ENCODE assay signal across 9 cellular contexts in the genomic region with DNA sequence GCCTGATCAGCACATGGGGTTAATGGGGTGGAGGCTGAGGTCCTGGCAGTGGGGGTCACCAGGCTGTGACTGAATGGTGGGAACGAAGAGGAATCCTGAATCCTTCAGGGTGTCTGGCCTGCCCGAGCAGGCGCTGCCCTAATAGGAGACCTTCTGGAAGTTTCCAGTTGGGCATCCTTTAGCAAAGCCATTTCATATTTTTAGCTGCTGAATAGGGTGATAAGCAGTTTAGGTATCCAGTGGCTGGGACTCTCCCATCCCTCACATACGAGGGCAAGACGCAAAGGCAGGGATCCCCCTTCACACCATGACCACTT.
DNase-seq lines count a peak whose midpoint lies in the region; ATAC-seq, FAIRE-seq and TF ChIP-seq lines count a peak whose summit lies in the region.
"Had no signal": no experiment of that assay in that cellular context is flagged by ENCODE, and none has a peak within 500 bp of the region (broad histone marks: within the 10 kb centered on the region; RNA-seq: fewer than 3 reads in every experiment).

No MANE protein-coding gene starts in this region.

- no peaks in the 10 kb centered on the region for H3K27me3 Mint-ChIP-seq in CD4-positive, alpha-beta memory T cell

- BruUV-seq in GM12878 (replicated peaks; lab: Mats Ljungman, UMichigan): no TSS peak

- in situ Hi-C loops in GM23248 (cut with MboI) (no loop called here), GM12878 (cut with MboI) (no loop called here), ACHN (cut with HindIII; ENCODE audit: low pct_ligation_motif_present, low pct_unique_long_range_greater_than_20kb, low sequenced_read_pairs) (no loop called here)

- intact Hi-C loops in CD4-positive, alpha-beta memory T cell (cut with micrococcal nuclease): no loop called here
- intact Hi-C loops in GM12878 (cut with micrococcal nuclease; ENCODE audit: unreplicated experiment): loop anchor here (10.0 kb wide), 2 partner anchors 429 to 639 kb away; a partner anchor contains a TSS

- no peaks in the 10 kb centered on the region for H3K27me3 ChIP-seq in CD4-positive, alpha-beta memory T cell (ENCODE audit: insufficient read depth, low read length)
- no peaks in the 10 kb centered on the region for H3K27me3 ChIP-seq in GM23248 (replicated peaks; ENCODE audit: insufficient read depth)
- H3K27me3 ChIP-seq in GM12878 (replicated peaks in 1 of 2; ENCODE audit: control insufficient read depth in 2 of 2, insufficient read depth in 2 of 2, low read length in 1 of 2): no peaks in the 10 kb centered on the region
- H3K27me3 ChIP-seq in osteoblast (ENCODE audit: insufficient read depth, low read length): no peaks in the 10 kb centered on the region

- H2AFZ ChIP-seq in GM23248 (peak overlapping the region; percentile 63; the same call in 1 of the 2 replicates), GM12878 (ENCODE audit: control insufficient read depth, low read depth, low read length) (peak overlapping the region; percentile 89), osteoblast (ENCODE audit: low read length) (peak overlapping the region; percentile 81)

- peak overlapping the region in 5 of 7 donors; percentile 55 to 93 (median 85) for H3K27ac Mint-ChIP-seq in CD4-positive, alpha-beta memory T cell

- no peaks in the 10 kb centered on the region for H3K36me3 ChIP-seq in CD4-positive, alpha-beta memory T cell (ENCODE audit: insufficient read depth, low read length)
- H3K36me3 ChIP-seq in GM23248 (ENCODE audit: low read depth) (no peaks in the 10 kb centered on the region), GM12878 (ENCODE audit: control insufficient read depth in 2 of 2, insufficient read depth in 2 of 2, low read length in 1 of 2) (no peaks in the 10 kb centered on the region), osteoblast (ENCODE audit: insufficient read depth, low read length) (no peaks in the 10 kb centered on the region)

- H3K4me2 ChIP-seq in GM23248 (ENCODE audit: unreplicated experiment) (peak overlapping the region; percentile 63), GM12878 (ENCODE audit: control insufficient read depth, insufficient read depth) (peak overlapping the region; percentile 84), osteoblast (ENCODE audit: insufficient read depth, low read length) (peak overlapping the region; percentile 68)

- peaks cover 19 to 45% (median 28%) of the 10 kb centered on the region in 4 donors for H3K4me1 Mint-ChIP-seq in CD4-positive, alpha-beta memory T cell

- no peaks in the 10 kb centered on the region for H3K9me2 ChIP-seq in GM23248 (ENCODE audit: insufficient read depth)

- no peaks in the 10 kb centered on the region for H3K9me3 ChIP-seq in CD4-positive, alpha-beta memory T cell (ENCODE audit: control insufficient read depth in 1 of 2, low read length in 2 of 2)
- no peaks in the 10 kb centered on the region for H3K9me3 ChIP-seq in GM23248 (ENCODE audit: low read depth)
- no peaks in the 10 kb centered on the region for H3K9me3 ChIP-seq in GM12878 (replicated peaks; ENCODE audit: control insufficient read depth, insufficient read depth, low read length)
- H3K9me3 ChIP-seq in osteoblast (ENCODE audit: low read depth, low read length): no peaks in the 10 kb centered on the region

- RAD21 ChIA-PET in GM12878 (lab: Charles Lee; ENCODE audit: unreplicated experiment): interaction anchor here (1.0 to 2.6 kb wide), 4 partner anchors 9 to 206 kb away, joined by 3 to 11 read pairs (median 4); no protein-coding TSS in a partner anchor

- H3K4me3 ChIP-seq in CD4-positive, alpha-beta memory T cell (ENCODE audit: low read length in 2 of 2): no peak overlapping the region
- no peak overlapping the region for H3K4me3 ChIP-seq in GM23248
- H3K4me3 ChIP-seq in GM12878: no peak overlapping the region
- no peak overlapping the region for H3K4me3 ChIP-seq in osteoblast (ENCODE audit: insufficient read depth, low read length)

- TF ChIP-seq CTCF in GM12878 (IDR thresholded peaks at IDR 0.05 in 2 of 3, conservative IDR thresholded peaks at IDR 0.05 in 1 of 3; ENCODE audit: control insufficient read depth in 2 of 3, extremely low read depth in 1 of 3, insufficient read depth in 1 of 3, low read depth in 3 of 3, low read length in 3 of 3) (no peak), osteoblast (IDR thresholded peaks at IDR 0.05; ENCODE audit: extremely low read depth, low read depth, low read length) (no peak)

- peak; percentile 17; the same call in 2 of the 3 replicates for ATAC-seq in GM12878
- ATAC-seq in GM19324 (IDR thresholded peaks at IDR 0.05; ENCODE audit: low FRiP score, unreplicated experiment): no peak

- H3F3A ChIP-seq in GM23248 (ENCODE audit: insufficient read depth): peaks cover 25% of the 10 kb centered on the region

- WGBS in GM23248 (ENCODE audit: low coverage in 1 of 2, low lambda C conversion rate in 2 of 2, missing lambda C conversion rate in 2 of 2), 2 experiments: 72 to 76% methylated on average over 5 of the region's 5 CpGs
- WGBS in GM12878 (ENCODE audit: insufficient coverage, insufficient replicate concordance, low lambda C conversion rate, missing lambda C conversion rate): 41% methylated on average over 5 of the region's 5 CpGs

- POLR2A ChIA-PET in CD4-positive, alpha-beta memory T cell (lab: Charles Lee; ENCODE audit: partially characterized antibody): interaction anchor here (1.4 kb wide), 1 partner anchor 18 kb away, joined by 6 read pairs; no protein-coding TSS in a partner anchor
- POLR2A ChIA-PET in GM12878 (lab: Charles Lee): no interaction called here

- no peak for FAIRE-seq in GM12878 (lab: Jason Lieb, UNC)

- no peak for TF ChIP-seq EP300 in GM12878 (IDR thresholded peaks at IDR 0.05; ENCODE audit: borderline replicate concordance in 1 of 2, control insufficient read depth in 1 of 2, low read depth in 2 of 2, low read length in 2 of 2)

- H3K79me2 ChIP-seq in GM23248 (ENCODE audit: insufficient read depth): peaks cover 4% of the 10 kb centered on the region; the same call in 1 of the 2 replicates
- H3K79me2 ChIP-seq in GM12878 (ENCODE audit: control insufficient read depth, insufficient read depth, low read length): peaks cover 12% of the 10 kb centered on the region
- H3K79me2 ChIP-seq in osteoblast (ENCODE audit: insufficient read depth, low read length): no peaks in the 10 kb centered on the region

- H3K27ac ChIP-seq in CD4-positive, alpha-beta memory T cell (ENCODE audit: low read depth, low read length): peak overlapping the region; percentile 5
- peak overlapping the region; percentile 76 for H3K27ac ChIP-seq in GM23248
- peak overlapping the region; percentile 54 for H3K27ac ChIP-seq in GM12878 (ENCODE audit: control insufficient read depth, insufficient read depth)
- H3K27ac ChIP-seq in osteoblast (ENCODE audit: low read depth, low read length): peak overlapping the region; percentile 62

- DNase-seq in CD4-positive, alpha-beta memory T cell: no peak
- DNase-seq in GM23248 (no peak), GM12878 (ENCODE audit: low read depth, low spot score) (no peak), osteoblast (ENCODE audit: insufficient read length, low spot score, missing footprints) (peak; percentile 81), NK-92 (lab: John Stamatoyannopoulos, UW; ENCODE audit: unreplicated experiment) (no peak), ACHN (no peak)
- DNase-seq: NCI-H1417 treated with DMSO at 0.1 percent for 48 hours, NCI-H748 treated with DMSO at 0.1 percent for 48 hours had no signal

- TF ChIP-seq RAD21 in GM12878 (IDR thresholded peaks at IDR 0.05; ENCODE audit: insufficient read depth, low read depth, low read length): no peak

- H3K9me3 Mint-ChIP-seq in CD4-positive, alpha-beta memory T cell: no peaks in the 10 kb centered on the region

- H4K20me1 ChIP-seq in GM23248 (ENCODE audit: insufficient read depth) (no peaks in the 10 kb centered on the region), GM12878 (ENCODE audit: control insufficient read depth, insufficient read depth) (no peaks in the 10 kb centered on the region), osteoblast (ENCODE audit: insufficient read depth, low read length) (no peaks in the 10 kb centered on the region)

- H3K9ac ChIP-seq in GM23248 (peak overlapping the region; percentile 52), GM12878 (ENCODE audit: control insufficient read depth, insufficient read depth, low read length) (peak overlapping the region; percentile 13; the same call in 1 of the 2 replicates)

- CTCF ChIA-PET in CD4-positive, alpha-beta memory T cell (lab: Charles Lee; ENCODE audit: partially characterized antibody): interaction anchor here (0.6 to 6.2 kb wide), 4 partner anchors 9 to 165 kb away, joined by 3 to 53 read pairs (median 6); no protein-coding TSS in a partner anchor
- CTCF ChIA-PET in GM12878 (lab: Yijun Ruan, JAX): interaction anchor here (0.7 to 3.9 kb wide), 9 partner anchors 8 to 98 kb away, joined by 3 to 35 read pairs (median 5); no protein-coding TSS in a partner anchor

- peaks cover 53% of the 10 kb centered on the region for H3K4me1 ChIP-seq in CD4-positive, alpha-beta memory T cell (ENCODE audit: insufficient read depth, low read length)
- peaks cover 28% of the 10 kb centered on the region for H3K4me1 ChIP-seq in GM23248 (ENCODE audit: insufficient read depth)
- H3K4me1 ChIP-seq in GM12878 (ENCODE audit: control insufficient read depth, insufficient read depth, low read length): peaks cover 33% of the 10 kb centered on the region
- peaks cover 24% of the 10 kb centered on the region for H3K4me1 ChIP-seq in osteoblast (ENCODE audit: insufficient read depth, low read length)

- H3K4me3 Mint-ChIP-seq in CD4-positive, alpha-beta memory T cell: peak overlapping the region in 4 of 8 donors; percentile 79 to 88 (median 83)

- SMC1A ChIA-PET in GM12878 (lab: Charles Lee; ENCODE audit: uncharacterized antibody, unreplicated experiment): interaction anchor here (0.7 to 3.3 kb wide), 8 partner anchors 8 to 426 kb away, joined by 3 to 17 read pairs (median 3); a partner anchor contains a TSS

- TF ChIP-seq POLR2A in GM12878 (IDR thresholded peaks at IDR 0.05; ENCODE audit: low read depth, low read length): no peak

- no peaks in the 10 kb centered on the region for H3K36me3 Mint-ChIP-seq in CD4-positive, alpha-beta memory T cell

TF ChIP-seq in GM12878, 131 proteins besides CTCF, POLR2A, EP300 and RAD21 (continues in another document):
- TF ChIP-seq IRF4 (IDR thresholded peaks at IDR 0.05; ENCODE audit: low read depth, low read length) (no peak), SMC3 (IDR thresholded peaks at IDR 0.05; ENCODE audit: borderline replicate concordance, low read length) (no peak)

Comparison
In these comparisons a context has a peak if more than half of its experiments do, and no peak if none do; other contexts are left out.
1. H3K27ac ChIP-seq: peak in every context shown above with its lines; median percentile 76 in GM23248; 62 in osteoblast; 54 in GM12878; 5 in CD4-positive, alpha-beta memory T cell.